Comparison of ENCODE assay signal across 9 cellular contexts in the genomic region with DNA sequence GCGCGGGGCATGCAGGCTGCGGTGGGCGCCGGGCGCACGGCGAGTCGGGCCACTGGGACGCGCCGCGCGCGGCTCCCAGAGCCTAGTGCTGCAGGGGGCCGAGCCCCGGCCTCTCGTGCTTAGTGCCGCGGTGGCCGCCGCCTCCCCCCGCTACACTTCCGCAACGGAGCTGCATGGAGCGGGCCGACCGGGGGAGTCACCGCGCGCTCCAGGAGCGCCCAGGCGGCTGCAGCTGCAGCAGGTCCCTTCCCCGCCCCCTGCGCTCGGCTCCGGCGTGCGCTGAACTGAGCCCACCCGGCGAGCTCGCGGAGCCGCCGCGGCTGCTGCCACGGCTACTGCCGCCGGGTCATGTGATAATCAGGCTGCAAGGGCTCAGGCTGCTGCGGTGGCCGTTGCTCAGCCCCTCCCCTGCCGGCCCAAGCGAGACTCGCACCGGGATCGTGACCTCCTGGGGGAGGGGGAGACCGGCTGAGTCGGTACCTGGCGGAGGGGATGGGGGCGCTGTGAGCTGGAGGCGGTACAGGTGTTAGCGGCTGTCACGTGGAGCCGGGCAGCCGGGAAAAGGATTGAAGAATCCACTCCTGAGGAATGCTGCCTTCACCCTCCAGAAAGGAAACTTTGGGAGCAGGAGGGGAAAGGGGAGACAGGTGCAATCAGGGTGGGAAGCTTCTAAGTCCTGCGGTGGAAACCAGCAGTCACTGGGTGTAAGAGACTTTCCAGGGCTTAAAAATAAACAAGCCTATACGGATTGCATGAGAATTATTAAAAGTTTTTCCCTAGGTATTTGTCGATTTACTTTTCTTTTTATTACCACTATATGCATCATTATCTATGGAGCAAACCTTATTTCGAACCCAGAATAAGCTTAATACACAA. TPM values are rescaled to one million over a fixed set of nuclear protein-coding genes. Genes with fewer than 3 reads are reported as not detected.
DNase-seq lines count a peak whose midpoint lies in the region; FAIRE-seq and TF ChIP-seq lines count a peak whose summit lies in the region.
"Had no signal": no experiment of that assay in that cellular context is flagged by ENCODE, and none has a peak within 500 bp of the region (broad histone marks: within the 10 kb centered on the region; RNA-seq: fewer than 3 reads in every experiment).

A gene with protein sequence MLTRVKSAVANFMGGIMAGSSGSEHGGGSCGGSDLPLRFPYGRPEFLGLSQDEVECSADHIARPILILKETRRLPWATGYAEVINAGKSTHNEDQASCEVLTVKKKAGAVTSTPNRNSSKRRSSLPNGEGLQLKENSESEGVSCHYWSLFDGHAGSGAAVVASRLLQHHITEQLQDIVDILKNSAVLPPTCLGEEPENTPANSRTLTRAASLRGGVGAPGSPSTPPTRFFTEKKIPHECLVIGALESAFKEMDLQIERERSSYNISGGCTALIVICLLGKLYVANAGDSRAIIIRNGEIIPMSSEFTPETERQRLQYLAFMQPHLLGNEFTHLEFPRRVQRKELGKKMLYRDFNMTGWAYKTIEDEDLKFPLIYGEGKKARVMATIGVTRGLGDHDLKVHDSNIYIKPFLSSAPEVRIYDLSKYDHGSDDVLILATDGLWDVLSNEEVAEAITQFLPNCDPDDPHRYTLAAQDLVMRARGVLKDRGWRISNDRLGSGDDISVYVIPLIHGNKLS (minus strand): TSS at position 352 of the 876 bp plus-strand sequence. CDS start 414 bp downstream, outside the sequence.

- no peaks in the 10 kb centered on the region; the same call in 1 of the 2 replicates for H3K79me2 ChIP-seq in KMS-11 (ENCODE audit: insufficient read depth, low read depth)

- H3K4me3 ChIP-seq in KMS-11 (IDR thresholded peaks at IDR 0.05; ENCODE audit: insufficient read depth, low read depth, low read length) (peak within 1 kb of the TSS; percentile 74), iPS-11a (ENCODE audit: low read depth, low read length) (peak within 1 kb of the TSS; percentile 89), retinal pigment epithelial cell (ENCODE audit: low read length) (peak within 1 kb of the TSS; percentile 87)

- H3K36me3 Mint-ChIP-seq in brain, result no peaks in the 10 kb centered on the region

- peak within 1 kb of the TSS; percentile 93 to 99 (median 99) for H3K4me3 Mint-ChIP-seq in brain

- H3K9me3 Mint-ChIP-seq in brain, result no peaks in the 10 kb centered on the region

- DNase-seq in DMS 273 (lab: John Stamatoyannopoulos, UW; ENCODE audit: unreplicated experiment), result peak; percentile 74
- DNase-seq in DMS 273 treated with DMSO at 0.1 percent for 48 hours (lab: John Stamatoyannopoulos, UW), result no peak
- DNase-seq in H54 (ENCODE audit: insufficient read length, low spot score), result peak; percentile 80
- peak; percentile 75 for DNase-seq in RKO (ENCODE audit: low spot score)
- no peak for DNase-seq in retinal pigment epithelial cell (ENCODE audit: low read depth)

- no peaks in the 10 kb centered on the region for H4K20me1 ChIP-seq in KMS-11 (ENCODE audit: insufficient read depth)

- peak within 1 kb of the TSS; percentile 85 for H3K4me2 ChIP-seq in KMS-11

- no peaks in the 10 kb centered on the region for H3K27me3 ChIP-seq in KMS-11 (ENCODE audit: insufficient read depth, low read depth)

- peaks cover 20% of the 10 kb centered on the region for H3K4me1 ChIP-seq in KMS-11 (ENCODE audit: low read depth, poor library complexity, severe bottlenecking)

- peak within 1 kb of the TSS; percentile 56 for H3K27ac ChIP-seq in KMS-11

- peaks cover 34% of the 10 kb centered on the region for H3K27me3 Mint-ChIP-seq in brain

- H3K4me1 Mint-ChIP-seq in brain, result peaks cover 19% of the 10 kb centered on the region

- H3K9ac ChIP-seq in KMS-11, result peak within 1 kb of the TSS; percentile 70

- TF ChIP-seq POLR2A in H54 (IDR thresholded peaks at IDR 0.05; ENCODE audit: low read depth, low read length), result peak; percentile 49; the same call in 1 of the 2 replicates

- H2AFZ ChIP-seq in KMS-11 (ENCODE audit: low read depth), result peak within 1 kb of the TSS; percentile 93

- peak; percentile 78 for TF ChIP-seq CTCF in KMS-11 (conservative IDR thresholded peaks at IDR 0.05; ENCODE audit: low read depth, low read length)
- TF ChIP-seq CTCF in brain (conservative IDR thresholded peaks at IDR 0.05), result peak; percentile 52 to 76
- TF ChIP-seq CTCF in retinal pigment epithelial cell (conservative IDR thresholded peaks at IDR 0.05; ENCODE audit: low read depth, low read length), result peak; percentile 50

- no peak for FAIRE-seq in H54 (lab: Jason Lieb, UNC)
- FAIRE-seq: A204.1 had no signal

- H3K36me3 ChIP-seq in KMS-11 (ENCODE audit: insufficient read depth), result no peaks in the 10 kb centered on the region

- peak within 1 kb of the TSS; percentile 45 to 90 (median 67) for H3K27ac Mint-ChIP-seq in brain

RNA-seq across cellular contexts. Expression of the gene that starts here (rescaled TPM):
- 31.5 TPM for polyA plus RNA-seq in brain (ENCODE audit: insufficient read depth, low read depth, low replicate concordance)

Comparison
In these comparisons a context has a peak if more than half of its experiments do, and no peak if none do; other contexts are left out.
1. DNase-seq: peak in DMS 273 (single experiment), H54 (single experiment) and RKO (single experiment); none in DMS 273 treated with DMSO at 0.1 percent for 48 hours (single experiment) and retinal pigment epithelial cell (single experiment).
2. Peak in every context shown above with its lines, with median percentiles within 50 percentile points of each other: H3K4me3 ChIP-seq and CTCF ChIP-seq.